In genomic region chr15:74300057-74300620, GRCh38 we compare ENCODE assay signal across 30 cellular contexts.
DNase-seq lines count a peak whose midpoint lies in the region; ATAC-seq, FAIRE-seq and TF ChIP-seq lines count a peak whose summit lies in the region.
"Had no signal": no experiment of that assay in that cellular context is flagged by ENCODE, and none has a peak within 500 bp of the region (broad histone marks: within the 10 kb centered on the region; RNA-seq: fewer than 3 reads in every experiment).

No MANE protein-coding gene starts in this region.

- H3K79me1 ChIP-seq in H1 (ENCODE audit: low read depth, low read length): no peaks in the 10 kb centered on the region

- TF ChIP-seq EP300 in H1 (IDR thresholded peaks at IDR 0.05; ENCODE audit: borderline replicate concordance in 1 of 2, low read depth in 2 of 2, low read length in 2 of 2) (no peak), neural cell (conservative IDR thresholded peaks at IDR 0.05; ENCODE audit: poor library complexity, severe bottlenecking) (peak; percentile 72)

- H3K4ac ChIP-seq in H1 (replicated peaks; ENCODE audit: insufficient read length, low read depth, low read length): no peak overlapping the region

- no peaks in the 10 kb centered on the region; the same call in 1 of the 2 replicates for H3K23me2 ChIP-seq in H1 (ENCODE audit: low read depth, low read length)

- peak overlapping the region; percentile 75; the same call in 1 of the 2 replicates for H2AK5ac ChIP-seq in H1 (ENCODE audit: low read depth, low read length)

- no peaks in the 10 kb centered on the region; the same call in 2 of the 3 replicates for H3K9me3 Mint-ChIP-seq in GM23338
- no peaks in the 10 kb centered on the region for H3K9me3 Mint-ChIP-seq in activated CD4-positive, alpha-beta memory T cell treated with anti-CD3 and anti-CD28 coated beads for 36 hours
- H3K9me3 Mint-ChIP-seq: activated CD8-positive, alpha-beta T cell treated with anti-CD3 and anti-CD28 coated beads for 36 hours; activated T-helper 1 cell treated with anti-CD3 and anti-CD28 coated beads, Interleukin-12 subunit alpha, Interleukin-12 subunit beta, Interleukin-2, Interleukin-4 antibody, amounts not matched to agents 30 ng/mL and 10 ng/mL and 1 ng/mL, durations not matched to agents 14 hours and 24 hours and 36 hours; effector memory CD8-positive, alpha-beta T cell; HFFc6; type B pancreatic cell had no signal

- H3K27me3 ChIP-seq in GM23338 (ENCODE audit: insufficient read depth) (peaks cover 49% of the 10 kb centered on the region), HUES64 (ENCODE audit: insufficient read depth, low read length) (peaks cover 58% of the 10 kb centered on the region), H1 (replicated peaks in 1 of 4; ENCODE audit: control insufficient read depth in 3 of 4, extremely low read depth in 1 of 4, insufficient read depth in 3 of 4, low read length in 3 of 4) (peaks cover 2 to 28% (median 25%) of the 10 kb centered on the region in 4 experiments; a peak in 6 of 7 replicates), neural cell (ENCODE audit: insufficient read depth, low read depth, low read length) (no peaks in the 10 kb centered on the region)
- H3K27me3 ChIP-seq: MG63 had no signal

- WGBS in HUES64: 17% methylated on average over 24 of the region's 24 CpGs
- WGBS in H1 (ENCODE audit: extremely low coverage in 1 of 2, insufficient coverage in 1 of 2, insufficient read length in 1 of 2, insufficient replicate concordance in 2 of 2, low coverage in 1 of 2, low lambda C conversion rate in 2 of 2, missing lambda C conversion rate in 1 of 2), 2 experiments: 47% methylated on average over 24 of the region's 24 CpGs; no CpG with 5 or more reads in 1 of the 2 experiments

- POLR2A ChIA-PET in H1 (lab: Charles Lee; ENCODE audit: partially characterized antibody): interaction anchor here (1.0 to 1.7 kb wide), 2 partner anchors 64 to 131 kb away, joined by 3 read pairs; no protein-coding TSS in a partner anchor
- POLR2A ChIA-PET in activated CD4-positive, alpha-beta memory T cell treated with anti-CD3 and anti-CD28 coated beads for 36 hours (lab: Charles Lee): no interaction called here

- peak overlapping the region; percentile 49 for H2AFZ ChIP-seq in GM23338
- no peak overlapping the region for H2AFZ ChIP-seq in H1 (ENCODE audit: low read length)
- H2AFZ ChIP-seq in neural cell (ENCODE audit: low read depth, low read length): no peak overlapping the region

- H4K91ac ChIP-seq in H1 (replicated peaks; ENCODE audit: insufficient read length, low read length): peak overlapping the region; percentile 35

- H3K4me3 ChIP-seq in GM23338: 0 out of 2 replicates have a peak overlapping the region, but pooled peaks have one; percentile 16
- peak overlapping the region; percentile 26; the same call in 1 of the 2 replicates for H3K4me3 ChIP-seq in HUES64 (ENCODE audit: low read length)
- H3K4me3 ChIP-seq in H1 (ENCODE audit: extremely low read depth in 1 of 4, insufficient read depth in 2 of 4, low read depth in 3 of 4, low read length in 4 of 4): no peak overlapping the region; a peak in 2 of 8 replicates
- peak overlapping the region; percentile 6 for H3K4me3 ChIP-seq in neural cell (ENCODE audit: low read length)
- H3K4me3 ChIP-seq: BLaER1 treated with 17β-estradiol and CSF1 and Interleukin-3, amounts not matched to agents 10 nM and 100 nM; MG63 had no signal

- no peak overlapping the region for H2BK120ac ChIP-seq in H1 (replicated peaks; ENCODE audit: low read depth, low read length)

- peak; percentile 39 for ATAC-seq in GM23338
- ATAC-seq: activated CD8-positive, alpha-beta T cell treated with anti-CD3 and anti-CD28 coated beads for 36 hours; effector memory CD8-positive, alpha-beta T cell had no signal

- no peak overlapping the region for H4K8ac ChIP-seq in H1 (ENCODE audit: extremely low read depth, insufficient read depth, low read length)

- H3K36me3 Mint-ChIP-seq in GM23338 (ENCODE audit: low read depth): no peaks in the 10 kb centered on the region; the same call in 2 of the 3 replicates
- no peaks in the 10 kb centered on the region for H3K36me3 Mint-ChIP-seq in activated CD4-positive, alpha-beta memory T cell treated with anti-CD3 and anti-CD28 coated beads for 36 hours
- H3K36me3 Mint-ChIP-seq: naive B cell, type B pancreatic cell had no signal

- H4K20me1 ChIP-seq in GM23338 (replicated peaks; ENCODE audit: insufficient read depth) (no peaks in the 10 kb centered on the region), H1 (replicated peaks in 1 of 2; ENCODE audit: control insufficient read depth in 1 of 2, insufficient read depth in 2 of 2, low read length in 2 of 2) (no peaks in the 10 kb centered on the region), neural cell (ENCODE audit: insufficient read depth) (no peaks in the 10 kb centered on the region)

- intact Hi-C loops in activated CD4-positive, alpha-beta memory T cell treated with anti-CD3 and anti-CD28 coated beads for 36 hours (cut with micrococcal nuclease): loop anchor here (5.0 to 10.0 kb wide), 2 partner anchors 173 to 975 kb away; no protein-coding TSS in a partner anchor

- peaks cover 42% of the 10 kb centered on the region for H3K27me3 Mint-ChIP-seq in GM23338 (ENCODE audit: insufficient read depth, low read depth, poor library complexity)
- peaks cover 30% of the 10 kb centered on the region for H3K27me3 Mint-ChIP-seq in activated CD4-positive, alpha-beta memory T cell treated with anti-CD3 and anti-CD28 coated beads for 36 hours

- H3K56ac ChIP-seq in H1 (replicated peaks; ENCODE audit: insufficient read length, low read depth, low read length): no peak overlapping the region

- DNase-seq in GM23338 (ENCODE audit: low spot score): peak; percentile 68
- no peak for DNase-seq in H1 (ENCODE audit: low read depth in 1 of 2, low spot score in 2 of 2)
- no peak for DNase-seq in Kasumi-1 (lab: John Stamatoyannopoulos, UW)
- DNase-seq in activated CD4-positive, alpha-beta memory T cell treated with anti-CD3 and anti-CD28 coated beads for 36 hours: no peak
- no peak for DNase-seq in NCI-H2107 treated with DMSO at 0.1 percent for 48 hours (lab: John Stamatoyannopoulos, UW; ENCODE audit: unreplicated experiment)
- DNase-seq: activated CD4-positive, alpha-beta T cell treated with anti-CD3 and anti-CD28 coated beads for 1 hour; activated CD8-positive, alpha-beta memory T cell treated with anti-CD3 and anti-CD28 coated beads, Interleukin-2, amount 50 U/mL, for 48 hours; activated CD8-positive, alpha-beta T cell treated with anti-CD3 and anti-CD28 coated beads for 36 hours; activated naive CD4-positive, alpha-beta T cell treated with Interleukin-2 at 50 U/mL for 16 hours; COR-L47; effector memory CD8-positive, alpha-beta T cell; erythroblast; HFFc6; KG1; kidney; MG63; midbrain; naive B cell; NCI-H1436 treated with DMSO at 0.1 percent for 48 hours; NCI-H2081 treated with DMSO at 0.1 percent for 48 hours; NCI-H510A; OCI-M1; SK-N-SH; stimulated activated CD4-positive, alpha-beta T cell treated with anti-CD3 and anti-CD28 coated beads, Interleukin-4, amount 100 ng/mL, for 4 hours; T-helper 2 cell had no signal

- H3K27ac Mint-ChIP-seq in GM23338: no peak overlapping the region
- no peak overlapping the region for H3K27ac Mint-ChIP-seq in activated CD4-positive, alpha-beta memory T cell treated with anti-CD3 and anti-CD28 coated beads for 36 hours
- H3K27ac Mint-ChIP-seq: activated CD8-positive, alpha-beta T cell treated with anti-CD3 and anti-CD28 coated beads for 36 hours; activated T-helper 1 cell treated with anti-CD3 and anti-CD28 coated beads, Interleukin-12 subunit alpha, Interleukin-12 subunit beta, Interleukin-2, Interleukin-4 antibody, amounts not matched to agents 30 ng/mL and 10 ng/mL and 1 ng/mL, durations not matched to agents 14 hours and 24 hours and 36 hours; effector memory CD8-positive, alpha-beta T cell; HFFc6; naive B cell; type B pancreatic cell had no signal

- TF ChIP-seq RAD21 in H1 (IDR thresholded peaks at IDR 0.05 in 1 of 2, conservative IDR thresholded peaks at IDR 0.05 in 1 of 2; ENCODE audit: low read depth in 2 of 2, low read length in 2 of 2): no peak
- peak; percentile 47 for TF ChIP-seq RAD21 in neural cell (conservative IDR thresholded peaks at IDR 0.05)

- TF ChIP-seq CTCF in GM23338 (conservative IDR thresholded peaks at IDR 0.05; ENCODE audit: low read depth in 2 of 2) (no peak), H1 (IDR thresholded peaks at IDR 0.05; ENCODE audit: control extremely low read depth in 1 of 3, insufficient read depth in 1 of 3, low read depth in 1 of 3, low read length in 3 of 3) (no peak), neural cell (IDR thresholded peaks at IDR 0.05; ENCODE audit: poor library complexity, severe bottlenecking) (peak; percentile 37)

- no peaks in the 10 kb centered on the region for H3K9me3 ChIP-seq in HUES64 (ENCODE audit: insufficient read depth, low read depth, low read length)
- H3K9me3 ChIP-seq in H1 (ENCODE audit: insufficient read depth in 2 of 2, low read depth in 1 of 2, low read length in 1 of 2): no peaks in the 10 kb centered on the region
- no peaks in the 10 kb centered on the region for H3K9me3 ChIP-seq in neural cell (ENCODE audit: low read length)
- H3K9me3 ChIP-seq: BLaER1 treated with 17β-estradiol and CSF1 and Interleukin-3, amounts not matched to agents 10 nM and 100 nM; MG63; SK-N-SH had no signal

- H3K79me2 ChIP-seq in GM23338 (replicated peaks; ENCODE audit: insufficient read depth) (no peaks in the 10 kb centered on the region), H1 (ENCODE audit: control insufficient read depth in 1 of 2, insufficient read depth in 2 of 2, low read length in 2 of 2) (no peaks in the 10 kb centered on the region), neural cell (replicated peaks; ENCODE audit: insufficient read depth, low read length) (no peaks in the 10 kb centered on the region)

- H3F3A ChIP-seq in GM23338 (replicated peaks; ENCODE audit: low read depth) (no peaks in the 10 kb centered on the region; the same call in 1 of the 2 replicates), neural cell (ENCODE audit: insufficient read depth, low read length, poor library complexity, severe bottlenecking) (no peaks in the 10 kb centered on the region)

- H3K9me2 ChIP-seq in GM23338 (ENCODE audit: insufficient read depth) (no peaks in the 10 kb centered on the region), neural cell (ENCODE audit: insufficient read depth, low read length) (no peaks in the 10 kb centered on the region)
- H3K9me2 ChIP-seq: SK-N-SH had no signal

- peak overlapping the region; percentile 4 for H3K18ac ChIP-seq in H1 (ENCODE audit: extremely low read depth, low read length)

- peak overlapping the region; percentile 9; the same call in 1 of the 2 replicates for H2BK5ac ChIP-seq in H1 (ENCODE audit: low read depth, low read length)

- peak; percentile 68 for FAIRE-seq in H1 (lab: Jason Lieb, UNC)
- FAIRE-seq: kidney had no signal

- H2BK15ac ChIP-seq in H1 (ENCODE audit: low read length): peak overlapping the region; percentile 54; the same call in 1 of the 2 replicates

- H3K27ac ChIP-seq in GM23338 (ENCODE audit: low read depth) (no peak overlapping the region), HUES64 (ENCODE audit: low read depth, low read length) (no peak overlapping the region), H1 (ENCODE audit: low read depth, low read length) (no peak overlapping the region), neural cell (ENCODE audit: low read length) (peak overlapping the region; percentile 86)
- H3K27ac ChIP-seq: BLaER1 treated with 17β-estradiol and CSF1 and Interleukin-3, amounts not matched to agents 10 nM and 100 nM had no signal

- H3K14ac ChIP-seq in H1 (ENCODE audit: insufficient read length): no peak overlapping the region

- H3K4me2 ChIP-seq in GM23338: peak overlapping the region; percentile 66
- H3K4me2 ChIP-seq in H1 (ENCODE audit: insufficient read depth in 1 of 2, low read depth in 2 of 2, low read length in 2 of 2): peak overlapping the region; percentile 56 to 65
- H3K4me2 ChIP-seq in neural cell (ENCODE audit: low read length): no peak overlapping the region
- H3K4me2 ChIP-seq: BLaER1 treated with 17β-estradiol and CSF1 and Interleukin-3, amounts not matched to agents 10 nM and 100 nM; SK-N-SH had no signal

- no peak for TF ChIP-seq POLR2A in H1 (IDR thresholded peaks at IDR 0.05; ENCODE audit: control extremely low read depth in 1 of 2, low read depth in 2 of 2, low read length in 2 of 2)

- H4K5ac ChIP-seq in H1 (ENCODE audit: insufficient read length, low read depth, low read length): no peak overlapping the region

- H3K4me3 Mint-ChIP-seq in GM23338: no peak overlapping the region
- H3K4me3 Mint-ChIP-seq in activated CD4-positive, alpha-beta memory T cell treated with anti-CD3 and anti-CD28 coated beads for 36 hours: no peak overlapping the region
- H3K4me3 Mint-ChIP-seq: activated CD8-positive, alpha-beta T cell treated with anti-CD3 and anti-CD28 coated beads for 36 hours; activated T-helper 1 cell treated with anti-CD3 and anti-CD28 coated beads, Interleukin-12 subunit alpha, Interleukin-12 subunit beta, Interleukin-2, Interleukin-4 antibody, amounts not matched to agents 30 ng/mL and 10 ng/mL and 1 ng/mL, durations not matched to agents 14 hours and 24 hours and 36 hours; effector memory CD8-positive, alpha-beta T cell; HFFc6; type B pancreatic cell had no signal

- peak overlapping the region; percentile 78; the same call in 1 of the 2 replicates for H2BK12ac ChIP-seq in H1 (ENCODE audit: low read depth, low read length)

- CTCF ChIA-PET in H1 (lab: Charles Lee; ENCODE audit: partially characterized antibody): interaction anchor here (0.9 to 8.1 kb wide), 4 partner anchors 7 to 41 kb away, joined by 3 to 117 read pairs (median 8); no protein-coding TSS in a partner anchor
- CTCF ChIA-PET in activated CD4-positive, alpha-beta memory T cell treated with anti-CD3 and anti-CD28 coated beads for 36 hours (lab: Charles Lee): no interaction called here

- peaks cover 51% of the 10 kb centered on the region for H3K4me1 Mint-ChIP-seq in GM23338
- no peaks in the 10 kb centered on the region for H3K4me1 Mint-ChIP-seq in activated CD4-positive, alpha-beta memory T cell treated with anti-CD3 and anti-CD28 coated beads for 36 hours (ENCODE audit: low read depth)

- no peak overlapping the region for H3K23ac ChIP-seq in H1 (ENCODE audit: insufficient read length)

- H2BK20ac ChIP-seq in H1 (ENCODE audit: low read length): no peak overlapping the region

- H3K36me3 ChIP-seq in GM23338 (ENCODE audit: insufficient read depth) (no peaks in the 10 kb centered on the region), HUES64 (ENCODE audit: insufficient read depth, low read length) (no peaks in the 10 kb centered on the region), H1 (ENCODE audit: control insufficient read depth in 2 of 4, insufficient read depth in 4 of 4, low read length in 3 of 4) (no peaks in the 10 kb centered on the region), neural cell (ENCODE audit: insufficient read depth, low read length) (no peaks in the 10 kb centered on the region)
- H3K36me3 ChIP-seq: BLaER1 treated with 17β-estradiol and CSF1 and Interleukin-3, amounts not matched to agents 10 nM and 100 nM; MG63 had no signal

- no peak overlapping the region for H3K9ac ChIP-seq in HUES64 (ENCODE audit: low read depth, low read length)
- H3K9ac ChIP-seq in H1 (replicated peaks in 1 of 4; ENCODE audit: extremely low read depth in 1 of 4, low read depth in 3 of 4, low read length in 3 of 4): no peak overlapping the region
- peak overlapping the region; percentile 62 for H3K9ac ChIP-seq in neural cell (ENCODE audit: low read length)
- H3K9ac ChIP-seq: BLaER1 treated with 17β-estradiol and CSF1 and Interleukin-3, amounts not matched to agents 10 nM and 100 nM; SK-N-SH had no signal

- H3K4me1 ChIP-seq in GM23338 (ENCODE audit: insufficient read depth) (peaks cover 50% of the 10 kb centered on the region), HUES64 (ENCODE audit: insufficient read depth, low read length) (peaks cover 42% of the 10 kb centered on the region), H1 (replicated peaks in 1 of 4; ENCODE audit: control insufficient read depth in 3 of 4, insufficient read depth in 4 of 4, low read length in 3 of 4) (peaks cover 11 to 41% (median 23%) of the 10 kb centered on the region in 4 experiments)
- H3K4me1 ChIP-seq: BLaER1 treated with 17β-estradiol and CSF1 and Interleukin-3, amounts not matched to agents 10 nM and 100 nM had no signal

Comparison
In these comparisons a context has a peak if more than half of its experiments do, and no peak if none do; other contexts are left out.
1. H3K4me3 ChIP-seq: peak in GM23338 (single experiment), HUES64 (single experiment) and neural cell (single experiment); none in H1 (0 of 4).